2 cellular contexts compared by ENCODE assay signal in genomic region chr18:56200381-56200831, GRCh38.
TF ChIP-seq lines count a peak whose summit lies in the region.

No MANE protein-coding gene starts in this region.

TF ChIP-seq in GM23338, 12 proteins besides CTCF, POLR2A, EP300 and RAD21 (continued from another document):
- TF ChIP-seq, protein P1, sequence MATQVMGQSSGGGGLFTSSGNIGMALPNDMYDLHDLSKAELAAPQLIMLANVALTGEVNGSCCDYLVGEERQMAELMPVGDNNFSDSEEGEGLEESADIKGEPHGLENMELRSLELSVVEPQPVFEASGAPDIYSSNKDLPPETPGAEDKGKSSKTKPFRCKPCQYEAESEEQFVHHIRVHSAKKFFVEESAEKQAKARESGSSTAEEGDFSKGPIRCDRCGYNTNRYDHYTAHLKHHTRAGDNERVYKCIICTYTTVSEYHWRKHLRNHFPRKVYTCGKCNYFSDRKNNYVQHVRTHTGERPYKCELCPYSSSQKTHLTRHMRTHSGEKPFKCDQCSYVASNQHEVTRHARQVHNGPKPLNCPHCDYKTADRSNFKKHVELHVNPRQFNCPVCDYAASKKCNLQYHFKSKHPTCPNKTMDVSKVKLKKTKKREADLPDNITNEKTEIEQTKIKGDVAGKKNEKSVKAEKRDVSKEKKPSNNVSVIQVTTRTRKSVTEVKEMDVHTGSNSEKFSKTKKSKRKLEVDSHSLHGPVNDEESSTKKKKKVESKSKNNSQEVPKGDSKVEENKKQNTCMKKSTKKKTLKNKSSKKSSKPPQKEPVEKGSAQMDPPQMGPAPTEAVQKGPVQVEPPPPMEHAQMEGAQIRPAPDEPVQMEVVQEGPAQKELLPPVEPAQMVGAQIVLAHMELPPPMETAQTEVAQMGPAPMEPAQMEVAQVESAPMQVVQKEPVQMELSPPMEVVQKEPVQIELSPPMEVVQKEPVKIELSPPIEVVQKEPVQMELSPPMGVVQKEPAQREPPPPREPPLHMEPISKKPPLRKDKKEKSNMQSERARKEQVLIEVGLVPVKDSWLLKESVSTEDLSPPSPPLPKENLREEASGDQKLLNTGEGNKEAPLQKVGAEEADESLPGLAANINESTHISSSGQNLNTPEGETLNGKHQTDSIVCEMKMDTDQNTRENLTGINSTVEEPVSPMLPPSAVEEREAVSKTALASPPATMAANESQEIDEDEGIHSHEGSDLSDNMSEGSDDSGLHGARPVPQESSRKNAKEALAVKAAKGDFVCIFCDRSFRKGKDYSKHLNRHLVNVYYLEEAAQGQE (IDR thresholded peaks at IDR 0.05; ENCODE audit: unreplicated experiment): no peak
- no peak for TF ChIP-seq CREB1 (CRISPR knock-in tag; IDR thresholded peaks at IDR 0.05; ENCODE audit: low read depth)
- TF ChIP-seq ZNF331 (CRISPR knock-in tag; IDR thresholded peaks at IDR 0.05; ENCODE audit: low read depth): no peak
- TF ChIP-seq NANOG (IDR thresholded peaks at IDR 0.05; ENCODE audit: borderline replicate concordance): no peak
- TF ChIP-seq, protein P2, sequence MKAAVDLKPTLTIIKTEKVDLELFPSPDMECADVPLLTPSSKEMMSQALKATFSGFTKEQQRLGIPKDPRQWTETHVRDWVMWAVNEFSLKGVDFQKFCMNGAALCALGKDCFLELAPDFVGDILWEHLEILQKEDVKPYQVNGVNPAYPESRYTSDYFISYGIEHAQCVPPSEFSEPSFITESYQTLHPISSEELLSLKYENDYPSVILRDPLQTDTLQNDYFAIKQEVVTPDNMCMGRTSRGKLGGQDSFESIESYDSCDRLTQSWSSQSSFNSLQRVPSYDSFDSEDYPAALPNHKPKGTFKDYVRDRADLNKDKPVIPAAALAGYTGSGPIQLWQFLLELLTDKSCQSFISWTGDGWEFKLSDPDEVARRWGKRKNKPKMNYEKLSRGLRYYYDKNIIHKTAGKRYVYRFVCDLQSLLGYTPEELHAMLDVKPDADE (IDR thresholded peaks at IDR 0.05): no peak
- TF ChIP-seq POLR2AphosphoS5 (IDR thresholded peaks at IDR 0.05; ENCODE audit: low read depth): no peak

TF ChIP-seq in WTC11, 78 proteins besides CTCF, POLR2A, EP300 and RAD21 (continued from another document):
- TF ChIP-seq ARID4B (CRISPR knock-in tag; IDR thresholded peaks at IDR 0.05; ENCODE audit: borderline replicate concordance) (no peak), NR1H2 (CRISPR knock-in tag; IDR thresholded peaks at IDR 0.05) (no peak), E2F1 (CRISPR knock-in tag; IDR thresholded peaks at IDR 0.05) (no peak), ATF1 (CRISPR knock-in tag; IDR thresholded peaks at IDR 0.05) (no peak), ZBTB21 (CRISPR knock-in tag; IDR thresholded peaks at IDR 0.05; ENCODE audit: borderline replicate concordance) (no peak), ZNF138 (CRISPR knock-in tag; conservative IDR thresholded peaks at IDR 0.05) (no peak), MYBL2 (CRISPR knock-in tag; IDR thresholded peaks at IDR 0.05) (no peak), PRDM15 (CRISPR knock-in tag; IDR thresholded peaks at IDR 0.05) (no peak), JAZF1 (CRISPR knock-in tag; IDR thresholded peaks at IDR 0.05) (no peak), ZBTB43 (CRISPR knock-in tag; IDR thresholded peaks at IDR 0.05) (no peak), JUN (CRISPR knock-in tag; IDR thresholded peaks at IDR 0.05) (no peak), ATF6 (CRISPR knock-in tag; IDR thresholded peaks at IDR 0.05) (no peak), CREB1 (CRISPR knock-in tag; IDR thresholded peaks at IDR 0.05) (no peak)
- TF ChIP-seq, protein P3, sequence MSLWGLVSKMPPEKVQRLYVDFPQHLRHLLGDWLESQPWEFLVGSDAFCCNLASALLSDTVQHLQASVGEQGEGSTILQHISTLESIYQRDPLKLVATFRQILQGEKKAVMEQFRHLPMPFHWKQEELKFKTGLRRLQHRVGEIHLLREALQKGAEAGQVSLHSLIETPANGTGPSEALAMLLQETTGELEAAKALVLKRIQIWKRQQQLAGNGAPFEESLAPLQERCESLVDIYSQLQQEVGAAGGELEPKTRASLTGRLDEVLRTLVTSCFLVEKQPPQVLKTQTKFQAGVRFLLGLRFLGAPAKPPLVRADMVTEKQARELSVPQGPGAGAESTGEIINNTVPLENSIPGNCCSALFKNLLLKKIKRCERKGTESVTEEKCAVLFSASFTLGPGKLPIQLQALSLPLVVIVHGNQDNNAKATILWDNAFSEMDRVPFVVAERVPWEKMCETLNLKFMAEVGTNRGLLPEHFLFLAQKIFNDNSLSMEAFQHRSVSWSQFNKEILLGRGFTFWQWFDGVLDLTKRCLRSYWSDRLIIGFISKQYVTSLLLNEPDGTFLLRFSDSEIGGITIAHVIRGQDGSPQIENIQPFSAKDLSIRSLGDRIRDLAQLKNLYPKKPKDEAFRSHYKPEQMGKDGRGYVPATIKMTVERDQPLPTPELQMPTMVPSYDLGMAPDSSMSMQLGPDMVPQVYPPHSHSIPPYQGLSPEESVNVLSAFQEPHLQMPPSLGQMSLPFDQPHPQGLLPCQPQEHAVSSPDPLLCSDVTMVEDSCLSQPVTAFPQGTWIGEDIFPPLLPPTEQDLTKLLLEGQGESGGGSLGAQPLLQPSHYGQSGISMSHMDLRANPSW (CRISPR knock-in tag; conservative IDR thresholded peaks at IDR 0.05; ENCODE audit: low read depth): no peak
- TF ChIP-seq, protein P4, sequence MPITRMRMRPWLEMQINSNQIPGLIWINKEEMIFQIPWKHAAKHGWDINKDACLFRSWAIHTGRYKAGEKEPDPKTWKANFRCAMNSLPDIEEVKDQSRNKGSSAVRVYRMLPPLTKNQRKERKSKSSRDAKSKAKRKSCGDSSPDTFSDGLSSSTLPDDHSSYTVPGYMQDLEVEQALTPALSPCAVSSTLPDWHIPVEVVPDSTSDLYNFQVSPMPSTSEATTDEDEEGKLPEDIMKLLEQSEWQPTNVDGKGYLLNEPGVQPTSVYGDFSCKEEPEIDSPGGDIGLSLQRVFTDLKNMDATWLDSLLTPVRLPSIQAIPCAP (CRISPR knock-in tag; IDR thresholded peaks at IDR 0.05): no peak
